ENCODE assay signal across 8 cellular contexts in genomic region chr16:2513405-2514332, GRCh38. TPM values are rescaled to one million over a fixed set of nuclear protein-coding genes. Genes with fewer than 3 reads are reported as not detected.
A peak's percentile ranks its signal among the peaks of the same experiment; 100 is the strongest.
DNase-seq lines count a peak whose midpoint lies in the region; ATAC-seq and TF ChIP-seq lines count a peak whose summit lies in the region.

ATP6V0C (plus strand) TSS chr16:2513952; CDS start chr16:2514104, 152 bp downstream.

- peak within 1 kb of the TSS; percentile 91 to 96 (median 96) for H3K4me3 Mint-ChIP-seq in CD4-positive, CD25-positive, alpha-beta regulatory T cell
- peak within 1 kb of the TSS; percentile 89 for H3K4me3 Mint-ChIP-seq in activated CD4-positive, alpha-beta memory T cell treated with anti-CD3 and anti-CD28 coated beads, Interleukin-2, amount 10 ng/mL, durations not matched to agents 7 days and 5 days

- CTCF ChIA-PET in activated CD4-positive, alpha-beta memory T cell treated with anti-CD3 and anti-CD28 coated beads, Interleukin-2, amount 10 ng/mL, durations not matched to agents 7 days and 5 days (lab: Charles Lee), result interaction anchor here (1.0 to 1.6 kb wide), 2 partner anchors 26 to 38 kb away, joined by 3 to 4 read pairs; partner anchors contain the start of gene TBC1D24

- TF ChIP-seq CTCF in lower lobe of right lung (IDR thresholded peaks at IDR 0.05), result no peak

- H3K4me1 ChIP-seq in CD4-positive, CD25-positive, alpha-beta regulatory T cell (ENCODE audit: control insufficient read depth, insufficient read depth, low read length, poor library complexity, severe bottlenecking), result peaks cover 45% of the 10 kb centered on the region
- peaks cover 59% of the 10 kb centered on the region for H3K4me1 ChIP-seq in lower lobe of right lung

- H3K4me3 ChIP-seq in CD4-positive, CD25-positive, alpha-beta regulatory T cell (ENCODE audit: low read depth, low read length), result peak within 1 kb of the TSS; percentile 83
- H3K4me3 ChIP-seq in lower lobe of right lung, result peak within 1 kb of the TSS; percentile 85

- peaks cover 11% of the 10 kb centered on the region for H3K27me3 Mint-ChIP-seq in CD4-positive, CD25-positive, alpha-beta regulatory T cell
- no peaks in the 10 kb centered on the region for H3K27me3 Mint-ChIP-seq in activated CD4-positive, alpha-beta memory T cell treated with anti-CD3 and anti-CD28 coated beads, Interleukin-2, amount 10 ng/mL, durations not matched to agents 7 days and 5 days

- peak; percentile 89 to 90 for ATAC-seq in CD4-positive, CD25-positive, alpha-beta regulatory T cell (ENCODE audit: low read depth in 2 of 2)
- peak; percentile 71 for ATAC-seq in GM19452 (IDR thresholded peaks at IDR 0.05; ENCODE audit: unreplicated experiment)
- ATAC-seq in HG03571 (IDR thresholded peaks at IDR 0.05; ENCODE audit: unreplicated experiment), result peak; percentile 65
- peak; percentile 90 to 92 for ATAC-seq in lower lobe of right lung

- peaks cover 11% of the 10 kb centered on the region for H3K36me3 Mint-ChIP-seq in CD4-positive, CD25-positive, alpha-beta regulatory T cell
- peaks cover 7% of the 10 kb centered on the region for H3K36me3 Mint-ChIP-seq in activated CD4-positive, alpha-beta memory T cell treated with anti-CD3 and anti-CD28 coated beads, Interleukin-2, amount 10 ng/mL, durations not matched to agents 7 days and 5 days (ENCODE audit: low read depth)

- intact Hi-C loops in lower lobe of right lung (cut with DNase I), result no loop called here

- peak within 1 kb of the TSS; percentile 97 for H3K27ac ChIP-seq in CD4-positive, CD25-positive, alpha-beta regulatory T cell (ENCODE audit: insufficient read depth, low read length, poor library complexity, severe bottlenecking)
- H3K27ac ChIP-seq in lower lobe of right lung, result peak within 1 kb of the TSS; percentile 98

- POLR2A ChIA-PET in activated CD4-positive, alpha-beta memory T cell treated with anti-CD3 and anti-CD28 coated beads, Interleukin-2, amount 10 ng/mL, durations not matched to agents 7 days and 5 days (lab: Charles Lee), result interaction anchor here (0.6 to 3.5 kb wide), 17 partner anchors 11 to 314 kb away, joined by 3 to 46 read pairs (median 4); partner anchors contain the start of genes ABCA3, CCNF, CEMP1 and E4F1

- no peaks in the 10 kb centered on the region for H3K9me3 ChIP-seq in CD4-positive, CD25-positive, alpha-beta regulatory T cell (ENCODE audit: control insufficient read depth in 2 of 2, low read length in 2 of 2)
- H3K9me3 ChIP-seq in lower lobe of right lung, result no peaks in the 10 kb centered on the region

- no peaks in the 10 kb centered on the region for H3K27me3 ChIP-seq in CD4-positive, CD25-positive, alpha-beta regulatory T cell (ENCODE audit: control insufficient read depth, insufficient read depth, low read length)
- no peaks in the 10 kb centered on the region for H3K27me3 ChIP-seq in lower lobe of right lung (ENCODE audit: low read depth)

- H3K27ac Mint-ChIP-seq in CD4-positive, CD25-positive, alpha-beta regulatory T cell, result peak within 1 kb of the TSS; percentile 95 to 99 (median 95)
- H3K27ac Mint-ChIP-seq in activated CD4-positive, alpha-beta memory T cell treated with anti-CD3 and anti-CD28 coated beads, Interleukin-2, amount 10 ng/mL, durations not matched to agents 7 days and 5 days, result peak within 1 kb of the TSS; percentile 91

- no peaks in the 10 kb centered on the region for H3K9me3 Mint-ChIP-seq in CD4-positive, CD25-positive, alpha-beta regulatory T cell
- no peaks in the 10 kb centered on the region for H3K9me3 Mint-ChIP-seq in activated CD4-positive, alpha-beta memory T cell treated with anti-CD3 and anti-CD28 coated beads, Interleukin-2, amount 10 ng/mL, durations not matched to agents 7 days and 5 days

- no peaks in the 10 kb centered on the region for H3K36me3 ChIP-seq in CD4-positive, CD25-positive, alpha-beta regulatory T cell (ENCODE audit: control insufficient read depth, insufficient read depth, low read length)
- no peaks in the 10 kb centered on the region for H3K36me3 ChIP-seq in lower lobe of right lung

- peaks cover 19 to 56% (median 31%) of the 10 kb centered on the region in 4 donors for H3K4me1 Mint-ChIP-seq in CD4-positive, CD25-positive, alpha-beta regulatory T cell
- peaks cover 50% of the 10 kb centered on the region for H3K4me1 Mint-ChIP-seq in activated CD4-positive, alpha-beta memory T cell treated with anti-CD3 and anti-CD28 coated beads, Interleukin-2, amount 10 ng/mL, durations not matched to agents 7 days and 5 days

- peak; percentile 88 to 95 (median 93) for DNase-seq in CD4-positive, CD25-positive, alpha-beta regulatory T cell
- DNase-seq in NCI-H82 (lab: John Stamatoyannopoulos, UW) (peak; percentile 96), ecto neural progenitor cell (ENCODE audit: low spot score) (peak; percentile 96), lower lobe of right lung (peak; percentile 96)
- DNase-seq in activated CD4-positive, alpha-beta memory T cell treated with anti-CD3 and anti-CD28 coated beads, Interleukin-2, amount 10 ng/mL, durations not matched to agents 7 days and 5 days, result peak; percentile 92
- peak; percentile 77 to 87 (median 80) for DNase-seq in stimulated activated CD4-positive, alpha-beta T cell treated with anti-CD3 and anti-CD28 coated beads, TNF-alpha, amount 100 ng/mL, for 1 hour (ENCODE audit: low read depth in 3 of 3, low spot score in 1 of 3)

RNA-seq across cellular contexts. Expression of gene ATP6V0C, which starts in this region (rescaled TPM):
- total RNA-seq in CD4-positive, CD25-positive, alpha-beta regulatory T cell, result 188 TPM
- polyA plus RNA-seq in CD4-positive, CD25-positive, alpha-beta regulatory T cell, result 10 to 100 TPM; 62.1 to 83.4 (median 68.6) TPM
- total RNA-seq in activated CD4-positive, alpha-beta memory T cell treated with anti-CD3 and anti-CD28 coated beads, Interleukin-2, amount 10 ng/mL, durations not matched to agents 7 days and 5 days, result 100 to 1,000 TPM; 112 to 125 TPM
- total RNA-seq in lower lobe of right lung, result 313 TPM

Comparison
In these comparisons a context has a peak if more than half of its experiments do, and no peak if none do; other contexts are left out.
1. Peak in every context shown above with its lines: DNase-seq, ATAC-seq, H3K4me3 ChIP-seq and H3K27ac ChIP-seq.